In genomic region chr3:53846134-53846850, GRCh38 we compare ENCODE assay signal across 8 cellular contexts. TPM values are rescaled to one million over a fixed set of nuclear protein-coding genes. Genes with fewer than 3 reads are reported as not detected.
DNase-seq lines count a peak whose midpoint lies in the region; ATAC-seq and TF ChIP-seq lines count a peak whose summit lies in the region.

A gene with protein sequence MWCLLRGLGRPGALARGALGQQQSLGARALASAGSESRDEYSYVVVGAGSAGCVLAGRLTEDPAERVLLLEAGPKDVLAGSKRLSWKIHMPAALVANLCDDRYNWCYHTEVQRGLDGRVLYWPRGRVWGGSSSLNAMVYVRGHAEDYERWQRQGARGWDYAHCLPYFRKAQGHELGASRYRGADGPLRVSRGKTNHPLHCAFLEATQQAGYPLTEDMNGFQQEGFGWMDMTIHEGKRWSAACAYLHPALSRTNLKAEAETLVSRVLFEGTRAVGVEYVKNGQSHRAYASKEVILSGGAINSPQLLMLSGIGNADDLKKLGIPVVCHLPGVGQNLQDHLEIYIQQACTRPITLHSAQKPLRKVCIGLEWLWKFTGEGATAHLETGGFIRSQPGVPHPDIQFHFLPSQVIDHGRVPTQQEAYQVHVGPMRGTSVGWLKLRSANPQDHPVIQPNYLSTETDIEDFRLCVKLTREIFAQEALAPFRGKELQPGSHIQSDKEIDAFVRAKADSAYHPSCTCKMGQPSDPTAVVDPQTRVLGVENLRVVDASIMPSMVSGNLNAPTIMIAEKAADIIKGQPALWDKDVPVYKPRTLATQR (minus strand): TSS chr3:53846419. CDS start chr3:53824008, 22,411 bp downstream.
A gene with protein sequence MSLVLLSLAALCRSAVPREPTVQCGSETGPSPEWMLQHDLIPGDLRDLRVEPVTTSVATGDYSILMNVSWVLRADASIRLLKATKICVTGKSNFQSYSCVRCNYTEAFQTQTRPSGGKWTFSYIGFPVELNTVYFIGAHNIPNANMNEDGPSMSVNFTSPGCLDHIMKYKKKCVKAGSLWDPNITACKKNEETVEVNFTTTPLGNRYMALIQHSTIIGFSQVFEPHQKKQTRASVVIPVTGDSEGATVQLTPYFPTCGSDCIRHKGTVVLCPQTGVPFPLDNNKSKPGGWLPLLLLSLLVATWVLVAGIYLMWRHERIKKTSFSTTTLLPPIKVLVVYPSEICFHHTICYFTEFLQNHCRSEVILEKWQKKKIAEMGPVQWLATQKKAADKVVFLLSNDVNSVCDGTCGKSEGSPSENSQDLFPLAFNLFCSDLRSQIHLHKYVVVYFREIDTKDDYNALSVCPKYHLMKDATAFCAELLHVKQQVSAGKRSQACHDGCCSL (plus strand): TSS chr3:53846568. CDS start chr3:53846589, 21 bp downstream.

- H3K27ac ChIP-seq in adrenal gland (peak within 1 kb of the TSS in 3 of 5 donors; percentile 69 to 78 (median 73)), right cardiac atrium (ENCODE audit: low read length) (no peak within 1 kb of the TSS), prostate gland (peak within 1 kb of the TSS; percentile 85 to 96)

- H3K36me3 ChIP-seq in adrenal gland (replicated peaks in 1 of 2), result no peaks in the 10 kb centered on the region
- H3K36me3 ChIP-seq in prostate gland, result no peaks in the 10 kb centered on the region

- TF ChIP-seq CTCF in adrenal gland (IDR thresholded peaks at IDR 0.05) (no peak), prostate gland (IDR thresholded peaks at IDR 0.05) (peak in 1 of 4 experiments; percentile 36)

- intact Hi-C loops in adrenal gland (cut with DNase I), result no loop called here
- intact Hi-C loops in right cardiac atrium (cut with DNase I), result no loop called here
- intact Hi-C loops in prostate gland (cut with DNase I), result no loop called here

- DNase-seq in NCI-H1436 (lab: John Stamatoyannopoulos, UW), result peak; percentile 19
- no peak for DNase-seq in NCI-H1436 treated with DMSO at 0.1 percent for 48 hours (lab: John Stamatoyannopoulos, UW)
- peak; percentile 18 for DNase-seq in NCI-H1105 (lab: John Stamatoyannopoulos, UW)
- peak; percentile 56 to 74 (median 66) for DNase-seq in adrenal gland
- peak; percentile 60 to 86 (median 83) for DNase-seq in right cardiac atrium
- peak; percentile 85 for DNase-seq in prostate gland (ENCODE audit: low spot score)
- no peak for DNase-seq in foreskin melanocyte

- H3K27me3 ChIP-seq in adrenal gland (no peaks in the 10 kb centered on the region), right cardiac atrium (ENCODE audit: control insufficient read depth, insufficient read depth) (no peaks in the 10 kb centered on the region), prostate gland (replicated peaks; ENCODE audit: insufficient read depth) (no peaks in the 10 kb centered on the region)

- peak in 1 of 2 donors; percentile 53 for TF ChIP-seq POLR2A in adrenal gland (IDR thresholded peaks at IDR 0.05)
- peak; percentile 75 for TF ChIP-seq POLR2A in prostate gland (IDR thresholded peaks at IDR 0.05)

- peaks cover 7 to 13% of the 10 kb centered on the region in 2 donors for H3K4me1 ChIP-seq in adrenal gland (replicated peaks in 1 of 2)
- peaks cover 6% of the 10 kb centered on the region for H3K4me1 ChIP-seq in right cardiac atrium (ENCODE audit: control insufficient read depth, insufficient read depth, low read length)
- peaks cover 13% of the 10 kb centered on the region for H3K4me1 ChIP-seq in prostate gland (replicated peaks)

- ATAC-seq in GM21737 (IDR thresholded peaks at IDR 0.05; ENCODE audit: unreplicated experiment) (peak; percentile 38), right cardiac atrium (peak; percentile 84 to 87)

- no peaks in the 10 kb centered on the region for H3K9me3 ChIP-seq in adrenal gland (replicated peaks in 1 of 3)
- H3K9me3 ChIP-seq in right cardiac atrium (ENCODE audit: control insufficient read depth, low read length), result no peaks in the 10 kb centered on the region
- no peaks in the 10 kb centered on the region for H3K9me3 ChIP-seq in prostate gland

- WGBS in adrenal gland, 4 donors, result 2 to 11% (median 4%) methylated on average over 22 to 91 of the region's 91 CpGs
- 2% methylated on average over 91 of the region's 91 CpGs for WGBS in right cardiac atrium
- 5% methylated on average over 40 of the region's 91 CpGs for WGBS in prostate gland

- peak within 1 kb of the TSS; percentile 20 to 90 (median 38) for H3K4me3 ChIP-seq in adrenal gland
- H3K4me3 ChIP-seq in right cardiac atrium (ENCODE audit: low read length), result peak within 1 kb of the TSS; percentile 58
- peak within 1 kb of the TSS; percentile 51 to 53 for H3K4me3 ChIP-seq in prostate gland

RNA-seq across cellular contexts. Expression of the first gene that starts in this region (rescaled TPM):
- total RNA-seq in adrenal gland, result 10 to 100 TPM in 4 of 8 donors, 1 to 10 TPM in 4; 3.5 to 29.6 (median 8.5) TPM
- 1 to 10 TPM; 1.1 to 6.0 (median 3.0) TPM for polyA plus RNA-seq in adrenal gland
- 1 to 10 TPM; 4.6 to 8.2 (median 6.9) TPM for total RNA-seq in right cardiac atrium
- 2.2 TPM for polyA plus RNA-seq in right cardiac atrium
- total RNA-seq in prostate gland, result 10 to 100 TPM; 40.2 to 43.9 TPM

RNA-seq across cellular contexts. Expression of the second gene that starts in this region (rescaled TPM):
- total RNA-seq in adrenal gland, result 10 to 100 TPM in 1 of 8 donors, 1 to 10 TPM in 5, under 1 TPM in 2; 0.35 to 12.0 (median 2.1) TPM
- 1 to 10 TPM in 2 of 3 donors, under 1 TPM in 1; 0.70 to 7.0 (median 4.9) TPM for polyA plus RNA-seq in adrenal gland
- 1 to 10 TPM; 1.4 to 2.9 (median 2.2) TPM for total RNA-seq in right cardiac atrium
- polyA plus RNA-seq in right cardiac atrium, result 1.3 TPM
- 10 to 100 TPM in 1 of 2 donors, 1 to 10 TPM in 1; 6.0 to 14.3 TPM for total RNA-seq in prostate gland

Comparison
In these comparisons a context has a peak if more than half of its experiments do, and no peak if none do; other contexts are left out.
1. DNase-seq: peak in NCI-H1436 (single experiment), NCI-H1105 (single experiment), adrenal gland (7 of 7), right cardiac atrium (3 of 3) and prostate gland (single experiment); none in NCI-H1436 treated with DMSO at 0.1 percent for 48 hours (single experiment) and foreskin melanocyte (single experiment).
2. Peak in every context shown above with its lines, with median percentiles within 50 percentile points of each other: H3K4me3 ChIP-seq.